ENCODE assay signal across 21 cellular contexts in the genomic region with DNA sequence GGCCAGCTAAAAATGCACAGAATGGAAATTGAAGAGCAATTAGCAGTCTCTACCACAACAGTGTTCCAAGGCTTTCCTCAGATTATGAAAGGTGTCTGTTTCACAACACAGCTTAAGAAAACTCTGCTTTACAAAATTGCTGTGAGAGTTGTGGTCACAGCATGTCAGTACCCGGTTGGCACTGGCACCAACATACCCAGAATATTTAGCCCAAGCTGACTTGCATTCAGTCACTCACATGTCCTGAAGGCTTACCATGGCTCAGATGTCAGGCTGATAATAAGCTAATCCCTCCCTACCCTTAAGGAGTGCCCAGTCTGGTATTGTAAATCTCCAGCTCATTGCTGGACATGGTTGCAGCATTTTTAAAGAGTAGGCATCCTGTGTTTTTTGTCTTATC.
"Had no signal": no experiment of that assay in that cellular context is flagged by ENCODE, and none has a peak within 500 bp of the region (broad histone marks: within the 10 kb centered on the region; RNA-seq: fewer than 3 reads in every experiment).

No MANE protein-coding gene starts in this region.

- H3K4me1 ChIP-seq: body of pancreas, gastroesophageal sphincter, sigmoid colon, upper lobe of right lung had no signal

- H3K36me3 ChIP-seq: upper lobe of right lung had no signal

- H3K27ac ChIP-seq: body of pancreas, gastroesophageal sphincter, sigmoid colon, thoracic aorta, upper lobe of right lung had no signal

- H3K4me3 ChIP-seq: body of pancreas, gastroesophageal sphincter, sigmoid colon, thoracic aorta, upper lobe of right lung had no signal

- DNase-seq: activated CD4-positive, alpha-beta T cell treated with anti-CD3 and anti-CD28 coated beads for 1 hour; activated CD4-positive, alpha-beta T cell treated with anti-CD3 and anti-CD28 coated beads, Interleukin-2, amount 50 U/mL, for 1 hour; activated CD8-positive, alpha-beta T cell treated with anti-CD3 and anti-CD28 coated beads, Interleukin-2, amount 10 ng/mL, durations not matched to agents 7 days and 5 days; activated gamma-delta T cell; activated naive CD4-positive, alpha-beta T cell treated with anti-CD3 and anti-CD28 coated beads, Interleukin-2, amount 50 U/mL, for 16 hours; activated naive CD8-positive, alpha-beta T cell treated with anti-CD3 and anti-CD28 coated beads, Interleukin-2, amount 50 U/mL, for 24 hours; anterior cingulate cortex; body of pancreas; caudate nucleus; effector CD4-positive, alpha-beta T cell; head of caudate nucleus; hypothalamus; left colon; mesenchymal stem cell; posterior cingulate gyrus; sigmoid colon; stimulated activated CD4-positive, alpha-beta T cell treated with anti-CD3 and anti-CD28 coated beads, Interleukin-2, amount 100 ng/mL, for 48 hours; stimulated activated naive CD4-positive, alpha-beta T cell; upper lobe of right lung had no signal

- H3K27me3 ChIP-seq: body of pancreas, gastroesophageal sphincter, sigmoid colon, upper lobe of right lung had no signal
